Comparison of ENCODE assay signal across 1 cellular context in genomic region chr17:41792835-41793748, GRCh38.
TF ChIP-seq lines count a peak whose summit lies in the region.

No MANE protein-coding gene starts in this region.

TF ChIP-seq in GM23338, 12 proteins besides CTCF, POLR2A, EP300 and RAD21 (continued from another document):
- TF ChIP-seq, protein P1, sequence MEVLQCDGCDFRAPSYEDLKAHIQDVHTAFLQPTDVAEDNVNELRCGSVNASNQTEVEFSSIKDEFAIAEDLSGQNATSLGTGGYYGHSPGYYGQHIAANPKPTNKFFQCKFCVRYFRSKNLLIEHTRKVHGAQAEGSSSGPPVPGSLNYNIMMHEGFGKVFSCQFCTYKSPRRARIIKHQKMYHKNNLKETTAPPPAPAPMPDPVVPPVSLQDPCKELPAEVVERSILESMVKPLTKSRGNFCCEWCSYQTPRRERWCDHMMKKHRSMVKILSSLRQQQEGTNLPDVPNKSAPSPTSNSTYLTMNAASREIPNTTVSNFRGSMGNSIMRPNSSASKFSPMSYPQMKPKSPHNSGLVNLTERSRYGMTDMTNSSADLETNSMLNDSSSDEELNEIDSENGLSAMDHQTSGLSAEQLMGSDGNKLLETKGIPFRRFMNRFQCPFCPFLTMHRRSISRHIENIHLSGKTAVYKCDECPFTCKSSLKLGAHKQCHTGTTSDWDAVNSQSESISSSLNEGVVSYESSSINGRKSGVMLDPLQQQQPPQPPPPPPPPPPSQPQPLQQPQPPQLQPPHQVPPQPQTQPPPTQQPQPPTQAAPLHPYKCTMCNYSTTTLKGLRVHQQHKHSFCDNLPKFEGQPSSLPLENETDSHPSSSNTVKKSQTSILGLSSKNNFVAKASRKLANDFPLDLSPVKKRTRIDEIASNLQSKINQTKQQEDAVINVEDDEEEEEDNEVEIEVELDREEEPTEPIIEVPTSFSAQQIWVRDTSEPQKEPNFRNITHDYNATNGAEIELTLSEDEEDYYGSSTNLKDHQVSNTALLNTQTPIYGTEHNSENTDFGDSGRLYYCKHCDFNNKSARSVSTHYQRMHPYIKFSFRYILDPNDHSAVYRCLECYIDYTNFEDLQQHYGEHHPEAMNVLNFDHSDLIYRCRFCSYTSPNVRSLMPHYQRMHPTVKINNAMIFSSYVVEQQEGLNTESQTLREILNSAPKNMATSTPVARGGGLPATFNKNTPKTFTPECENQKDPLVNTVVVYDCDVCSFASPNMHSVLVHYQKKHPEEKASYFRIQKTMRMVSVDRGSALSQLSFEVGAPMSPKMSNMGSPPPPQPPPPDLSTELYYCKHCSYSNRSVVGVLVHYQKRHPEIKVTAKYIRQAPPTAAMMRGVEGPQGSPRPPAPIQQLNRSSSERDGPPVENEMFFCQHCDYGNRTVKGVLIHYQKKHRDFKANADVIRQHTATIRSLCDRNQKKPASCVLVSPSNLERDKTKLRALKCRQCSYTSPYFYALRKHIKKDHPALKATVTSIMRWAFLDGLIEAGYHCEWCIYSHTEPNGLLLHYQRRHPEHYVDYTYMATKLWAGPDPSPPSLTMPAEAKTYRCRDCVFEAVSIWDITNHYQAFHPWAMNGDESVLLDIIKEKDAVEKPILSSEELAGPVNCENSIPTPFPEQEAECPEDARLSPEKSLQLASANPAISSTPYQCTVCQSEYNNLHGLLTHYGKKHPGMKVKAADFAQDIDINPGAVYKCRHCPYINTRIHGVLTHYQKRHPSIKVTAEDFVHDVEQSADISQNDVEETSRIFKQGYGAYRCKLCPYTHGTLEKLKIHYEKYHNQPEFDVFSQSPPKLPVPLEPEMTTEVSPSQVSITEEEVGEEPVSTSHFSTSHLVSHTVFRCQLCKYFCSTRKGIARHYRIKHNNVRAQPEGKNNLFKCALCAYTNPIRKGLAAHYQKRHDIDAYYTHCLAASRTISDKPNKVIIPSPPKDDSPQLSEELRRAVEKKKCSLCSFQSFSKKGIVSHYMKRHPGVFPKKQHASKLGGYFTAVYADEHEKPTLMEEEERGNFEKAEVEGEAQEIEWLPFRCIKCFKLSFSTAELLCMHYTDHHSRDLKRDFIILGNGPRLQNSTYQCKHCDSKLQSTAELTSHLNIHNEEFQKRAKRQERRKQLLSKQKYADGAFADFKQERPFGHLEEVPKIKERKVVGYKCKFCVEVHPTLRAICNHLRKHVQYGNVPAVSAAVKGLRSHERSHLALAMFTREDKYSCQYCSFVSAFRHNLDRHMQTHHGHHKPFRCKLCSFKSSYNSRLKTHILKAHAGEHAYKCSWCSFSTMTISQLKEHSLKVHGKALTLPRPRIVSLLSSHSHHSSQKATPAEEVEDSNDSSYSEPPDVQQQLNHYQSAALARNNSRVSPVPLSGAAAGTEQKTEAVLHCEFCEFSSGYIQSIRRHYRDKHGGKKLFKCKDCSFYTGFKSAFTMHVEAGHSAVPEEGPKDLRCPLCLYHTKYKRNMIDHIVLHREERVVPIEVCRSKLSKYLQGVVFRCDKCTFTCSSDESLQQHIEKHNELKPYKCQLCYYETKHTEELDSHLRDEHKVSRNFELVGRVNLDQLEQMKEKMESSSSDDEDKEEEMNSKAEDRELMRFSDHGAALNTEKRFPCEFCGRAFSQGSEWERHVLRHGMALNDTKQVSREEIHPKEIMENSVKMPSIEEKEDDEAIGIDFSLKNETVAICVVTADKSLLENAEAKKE (CRISPR knock-in tag; IDR thresholded peaks at IDR 0.05) = no peak
- TF ChIP-seq POLR2AphosphoS5 (IDR thresholded peaks at IDR 0.05; ENCODE audit: low read depth) (no peak), NANOG (IDR thresholded peaks at IDR 0.05; ENCODE audit: borderline replicate concordance) (no peak)
